In genomic region chr11:85699957-85700741, GRCh38 we compare ENCODE assay signal across 13 cellular contexts. TPM values are rescaled to one million over a fixed set of nuclear protein-coding genes. Genes with fewer than 3 reads are reported as not detected.
DNase-seq lines count a peak whose midpoint lies in the region; ATAC-seq and TF ChIP-seq lines count a peak whose summit lies in the region.
"Had no signal": no experiment of that assay in that cellular context is flagged by ENCODE, and none has a peak within 500 bp of the region (broad histone marks: within the 10 kb centered on the region; RNA-seq: fewer than 3 reads in every experiment).

No MANE protein-coding gene starts in this region.

- peak overlapping the region; percentile 16 for H3K4me3 Mint-ChIP-seq in CD4-positive, alpha-beta T cell
- peak overlapping the region; percentile 38 for H3K4me3 Mint-ChIP-seq in activated CD4-positive, alpha-beta memory T cell treated with anti-CD3 and anti-CD28 coated beads, Interleukin-2, amount 10 ng/mL, durations not matched to agents 7 days and 5 days
- no peak overlapping the region for H3K4me3 Mint-ChIP-seq in H9
- no peak overlapping the region for H3K4me3 Mint-ChIP-seq in Calu3 (ENCODE audit: low read depth, unreplicated experiment)

- no peaks in the 10 kb centered on the region for H3K9me3 ChIP-seq in CD4-positive, alpha-beta T cell (ENCODE audit: control insufficient read depth, low read length)
- H3K9me3 ChIP-seq in right atrium auricular region = no peaks in the 10 kb centered on the region
- H3K9me3 ChIP-seq in H9 (ENCODE audit: control insufficient read depth, low read depth, low read length) = no peaks in the 10 kb centered on the region
- H3K9me3 ChIP-seq: tibial nerve had no signal

- POLR2A ChIA-PET in CD4-positive, alpha-beta T cell (lab: Charles Lee) = interaction anchor here (0.9 to 3.0 kb wide), 8 partner anchors 14 to 1337 kb away, joined by 3 to 14 read pairs (median 4); partner anchors contain the start of genes CCDC89, CREBZF and TMEM135
- POLR2A ChIA-PET in activated CD4-positive, alpha-beta memory T cell treated with anti-CD3 and anti-CD28 coated beads, Interleukin-2, amount 10 ng/mL, durations not matched to agents 7 days and 5 days (lab: Charles Lee) = interaction anchor here (0.8 to 3.8 kb wide), 15 partner anchors 13 to 154 kb away, joined by 3 to 13 read pairs (median 5); partner anchors contain the start of genes CCDC83, CREBZF, SYTL2 and TMEM126A

- H3K27ac ChIP-seq in CD4-positive, alpha-beta T cell (ENCODE audit: low read depth, low read length) = no peak overlapping the region
- H3K27ac ChIP-seq in right atrium auricular region (no peak overlapping the region), H9 (ENCODE audit: insufficient read length, low read depth, low read length) (no peak overlapping the region)
- H3K27ac ChIP-seq: C4-2B, tibial nerve had no signal

- H3K36me3 Mint-ChIP-seq in CD4-positive, alpha-beta T cell (ENCODE audit: low read depth) = peaks cover 32% of the 10 kb centered on the region
- peaks cover 67% of the 10 kb centered on the region for H3K36me3 Mint-ChIP-seq in activated CD4-positive, alpha-beta memory T cell treated with anti-CD3 and anti-CD28 coated beads, Interleukin-2, amount 10 ng/mL, durations not matched to agents 7 days and 5 days (ENCODE audit: low read depth)
- H3K36me3 Mint-ChIP-seq in H9 (ENCODE audit: insufficient read depth in 1 of 3, low read depth in 3 of 3) (no peaks in the 10 kb centered on the region), Calu3 (ENCODE audit: insufficient read depth, unreplicated experiment) (no peaks in the 10 kb centered on the region)

- no peaks in the 10 kb centered on the region for H3K79me2 ChIP-seq in H9 (ENCODE audit: insufficient read depth, low read length)

- no peak overlapping the region for H3K56ac ChIP-seq in H9 (ENCODE audit: insufficient read length, low read depth, low read length)

- H3K4me1 Mint-ChIP-seq in CD4-positive, alpha-beta T cell (ENCODE audit: low read depth) = peaks cover 22% of the 10 kb centered on the region
- H3K4me1 Mint-ChIP-seq in activated CD4-positive, alpha-beta memory T cell treated with anti-CD3 and anti-CD28 coated beads, Interleukin-2, amount 10 ng/mL, durations not matched to agents 7 days and 5 days = peaks cover 49% of the 10 kb centered on the region
- H3K4me1 Mint-ChIP-seq in H9 (peaks cover 0 to 3% of the 10 kb centered on the region in 2 experiments; a peak in 2 of 4 replicates), Calu3 (ENCODE audit: low read depth, unreplicated experiment) (peaks cover 8% of the 10 kb centered on the region)

- TF ChIP-seq CTCF in CD4-positive, alpha-beta T cell (IDR thresholded peaks at IDR 0.05) = no peak
- TF ChIP-seq CTCF in right atrium auricular region (IDR thresholded peaks at IDR 0.05) (no peak), H9 (conservative IDR thresholded peaks at IDR 0.05) (no peak), Calu3 (IDR thresholded peaks at IDR 0.05; ENCODE audit: unreplicated experiment) (no peak)

- peak overlapping the region; percentile 47 for H3K27ac Mint-ChIP-seq in CD4-positive, alpha-beta T cell
- H3K27ac Mint-ChIP-seq in activated CD4-positive, alpha-beta memory T cell treated with anti-CD3 and anti-CD28 coated beads, Interleukin-2, amount 10 ng/mL, durations not matched to agents 7 days and 5 days = peak overlapping the region; percentile 78
- H3K27ac Mint-ChIP-seq in H9 (no peak overlapping the region), Calu3 (ENCODE audit: unreplicated experiment) (no peak overlapping the region)

- WGBS in H9 (ENCODE audit: extremely low coverage, insufficient read length, low lambda C conversion rate) = no CpG with 5 or more reads among the region's 2 CpGs

- H4K5ac ChIP-seq in H9 (ENCODE audit: insufficient read length, low read depth, low read length) = no peak overlapping the region

- H2AK5ac ChIP-seq in H9 (ENCODE audit: insufficient read length, low read length) = no peak overlapping the region

- no peaks in the 10 kb centered on the region for H3K27me3 Mint-ChIP-seq in CD4-positive, alpha-beta T cell
- no peaks in the 10 kb centered on the region for H3K27me3 Mint-ChIP-seq in activated CD4-positive, alpha-beta memory T cell treated with anti-CD3 and anti-CD28 coated beads, Interleukin-2, amount 10 ng/mL, durations not matched to agents 7 days and 5 days
- no peaks in the 10 kb centered on the region for H3K27me3 Mint-ChIP-seq in H9 (ENCODE audit: low read depth)
- H3K27me3 Mint-ChIP-seq in Calu3 (ENCODE audit: unreplicated experiment) = no peaks in the 10 kb centered on the region

- no peak overlapping the region for H3K14ac ChIP-seq in H9 (ENCODE audit: insufficient read depth, low read length)

- H3K18ac ChIP-seq in H9 (ENCODE audit: insufficient read length, low read depth, low read length) = no peak overlapping the region

- no peak overlapping the region for H3K4me3 ChIP-seq in right atrium auricular region
- H3K4me3 ChIP-seq: smooth muscle cell, tibial nerve had no signal

- no peak for DNase-seq in CD4-positive, alpha-beta T cell
- DNase-seq in activated CD4-positive, alpha-beta memory T cell treated with anti-CD3 and anti-CD28 coated beads, Interleukin-2, amount 10 ng/mL, durations not matched to agents 7 days and 5 days = no peak
- DNase-seq in right atrium auricular region (ENCODE audit: low spot score) = no peak
- no peak for DNase-seq in NCI-H345 (lab: John Stamatoyannopoulos, UW)
- no peak for DNase-seq in H9
- no peak for DNase-seq in Calu3
- DNase-seq: NCI-H524 had no signal

- H4K91ac ChIP-seq in H9 (ENCODE audit: insufficient read length, low read depth, low read length) = no peak overlapping the region

- H3K4me1 ChIP-seq in right atrium auricular region (no peaks in the 10 kb centered on the region), H9 (ENCODE audit: insufficient read depth, low read length) (no peaks in the 10 kb centered on the region; the same call in 1 of the 2 replicates)
- H3K4me1 ChIP-seq: tibial nerve had no signal

- no peak overlapping the region for H2BK15ac ChIP-seq in H9 (ENCODE audit: low read depth, low read length)

- no peak overlapping the region for H2BK5ac ChIP-seq in H9 (ENCODE audit: insufficient read length, low read length)

- peak; percentile 71 for ATAC-seq in CD4-positive, alpha-beta T cell (ENCODE audit: poor library complexity)
- peak; percentile 90 for ATAC-seq in GM19372 (IDR thresholded peaks at IDR 0.05; ENCODE audit: low read depth, unreplicated experiment)
- ATAC-seq in HG02981 (IDR thresholded peaks at IDR 0.05; ENCODE audit: unreplicated experiment) = peak; percentile 87
- ATAC-seq: HCT116 had no signal

- H3K23me2 ChIP-seq in H9 (ENCODE audit: insufficient read length, low read depth, low read length, poor library complexity, severe bottlenecking) = no peaks in the 10 kb centered on the region

- H3K9ac ChIP-seq in H9 (ENCODE audit: extremely low read depth, insufficient read length, low read length) = no peak overlapping the region

- no peak overlapping the region for H3T11ph ChIP-seq in H9 (ENCODE audit: low read length)

- no peak overlapping the region for H3K4ac ChIP-seq in H9 (ENCODE audit: low read depth, low read length)

- no peaks in the 10 kb centered on the region for H4K20me1 ChIP-seq in H9 (ENCODE audit: control insufficient read depth, insufficient read depth, insufficient read length)

- no peak overlapping the region for H3K23ac ChIP-seq in H9 (ENCODE audit: insufficient read length, low read depth, low read length)

- no peak overlapping the region for H2BK12ac ChIP-seq in H9 (ENCODE audit: insufficient read length, low read depth, low read length)

- H3K9me3 Mint-ChIP-seq in CD4-positive, alpha-beta T cell = no peaks in the 10 kb centered on the region
- H3K9me3 Mint-ChIP-seq in activated CD4-positive, alpha-beta memory T cell treated with anti-CD3 and anti-CD28 coated beads, Interleukin-2, amount 10 ng/mL, durations not matched to agents 7 days and 5 days = no peaks in the 10 kb centered on the region
- H3K9me3 Mint-ChIP-seq in H9 (peaks cover 0 to 2% of the 10 kb centered on the region in 2 experiments; a peak in 1 of 5 replicates), Calu3 (ENCODE audit: low read depth, unreplicated experiment) (no peaks in the 10 kb centered on the region)

- H2AFZ ChIP-seq in H9 (ENCODE audit: low read length) = no peak overlapping the region

- no peak overlapping the region for H2BK20ac ChIP-seq in H9 (ENCODE audit: low read depth, low read length, poor library complexity, severe bottlenecking)

- no peak overlapping the region for H4K8ac ChIP-seq in H9 (replicated peaks; ENCODE audit: insufficient read length, low read depth, low read length)

- no peak overlapping the region for H3K4me2 ChIP-seq in H9 (ENCODE audit: insufficient read depth, insufficient read length, low read length)
- H3K4me2 ChIP-seq: smooth muscle cell had no signal

- no peak overlapping the region for H2BK120ac ChIP-seq in H9 (ENCODE audit: low read depth, low read length, poor library complexity, severe bottlenecking)

- CTCF ChIA-PET in CD4-positive, alpha-beta T cell (lab: Charles Lee) = interaction anchor here (0.6 to 2.3 kb wide), 8 partner anchors 13 to 364 kb away, joined by 3 to 7 read pairs (median 4); partner anchors contain the start of gene CCDC83
- CTCF ChIA-PET in activated CD4-positive, alpha-beta memory T cell treated with anti-CD3 and anti-CD28 coated beads, Interleukin-2, amount 10 ng/mL, durations not matched to agents 7 days and 5 days (lab: Charles Lee) = interaction anchor here (0.8 to 2.4 kb wide), 5 partner anchors 13 to 155 kb away, joined by 3 to 14 read pairs (median 6); partner anchors contain the start of gene CCDC83
- CTCF ChIA-PET in Calu3 (lab: Charles Lee) = no interaction called here

- no peaks in the 10 kb centered on the region for H3K36me3 ChIP-seq in right atrium auricular region

- intact Hi-C loops in CD4-positive, alpha-beta T cell (cut with DNase I, micrococcal nuclease) = loop anchor here (5.0 to 10.0 kb wide), 3 partner anchors 47 to 265 kb away; no protein-coding TSS in a partner anchor
- intact Hi-C loops in Calu3 (cut with micrococcal nuclease; ENCODE audit: unreplicated experiment) = loop anchor here (10.0 kb wide), 1 partner anchor 45 kb away; no protein-coding TSS in a partner anchor

- no TSS peak for BruUV-seq in Calu3 (replicated peaks; lab: Mats Ljungman, UMichigan)

- H3K79me1 ChIP-seq in H9 (ENCODE audit: insufficient read depth, low read depth, low read length, poor library complexity, severe bottlenecking) = no peaks in the 10 kb centered on the region

- H3K27me3 ChIP-seq in CD4-positive, alpha-beta T cell (ENCODE audit: control insufficient read depth, insufficient read depth, low read length) = no peaks in the 10 kb centered on the region
- H3K27me3 ChIP-seq in right atrium auricular region (no peaks in the 10 kb centered on the region), H9 (ENCODE audit: insufficient read depth, low read length) (no peaks in the 10 kb centered on the region)
- H3K27me3 ChIP-seq: tibial nerve had no signal

RNA-seq across cellular contexts. Expression of gene CCDC89, which starts 14.2 kb away (rescaled TPM):
- not detected for total RNA-seq in CD4-positive, alpha-beta T cell
- total RNA-seq in activated CD4-positive, alpha-beta memory T cell treated with anti-CD3 and anti-CD28 coated beads, Interleukin-2, amount 10 ng/mL, durations not matched to agents 7 days and 5 days = 1 to 10 TPM; 1.1 to 1.7 TPM
- total RNA-seq in right atrium auricular region = 1 to 10 TPM in 1 of 2 donors, under 1 TPM in 1; 0.24 to 1.1 TPM
- total RNA-seq in H9 (2021) = not detected in 2 replicates
- total RNA-seq in Calu3 (2022) = 0.26 and 0.44 TPM in 2 replicates
- total RNA-seq: smooth muscle cell had no signal

RNA-seq across cellular contexts. Expression of gene CREBZF, which starts 35.2 kb away (rescaled TPM):
- total RNA-seq in CD4-positive, alpha-beta T cell = 10 to 100 TPM; 54.8 to 55.9 TPM
- 10 to 100 TPM; 66.0 to 68.4 TPM for total RNA-seq in activated CD4-positive, alpha-beta memory T cell treated with anti-CD3 and anti-CD28 coated beads, Interleukin-2, amount 10 ng/mL, durations not matched to agents 7 days and 5 days
- total RNA-seq in right atrium auricular region (10 to 100 TPM; 11.6 to 13.6 TPM), H9 (2021) (50.2 and 52.5 TPM in 2 replicates), Calu3 (2022) (31.0 and 31.2 TPM in 2 replicates)

RNA-seq across cellular contexts. Expression of gene TMEM126A, which starts 52.4 kb away (rescaled TPM):
- 10 to 100 TPM; 17.0 to 19.5 TPM for total RNA-seq in CD4-positive, alpha-beta T cell
- 10 to 100 TPM; 31.8 to 35.6 TPM for total RNA-seq in activated CD4-positive, alpha-beta memory T cell treated with anti-CD3 and anti-CD28 coated beads, Interleukin-2, amount 10 ng/mL, durations not matched to agents 7 days and 5 days
- total RNA-seq in right atrium auricular region = 10 to 100 TPM; 33.8 to 70.6 TPM
- 28.0 and 35.2 TPM in 2 replicates for total RNA-seq in H9 (2021)
- 20.9 and 22.9 TPM in 2 replicates for total RNA-seq in Calu3 (2022)

Comparison
In these comparisons a context has a peak if more than half of its experiments do, and no peak if none do; other contexts are left out.
1. H3K27ac Mint-ChIP-seq: peak in CD4-positive, alpha-beta T cell (single experiment) and activated CD4-positive, alpha-beta memory T cell treated with anti-CD3 and anti-CD28 coated beads, Interleukin-2, amount 10 ng/mL, durations not matched to agents 7 days and 5 days (single experiment); none in H9 (0 of 3) and Calu3 (single experiment).
2. H3K4me3 Mint-ChIP-seq: peak in CD4-positive, alpha-beta T cell (single experiment) and activated CD4-positive, alpha-beta memory T cell treated with anti-CD3 and anti-CD28 coated beads, Interleukin-2, amount 10 ng/mL, durations not matched to agents 7 days and 5 days (single experiment); none in H9 (0 of 2) and Calu3 (single experiment).
3. Peak in every context shown above with its lines, with median percentiles within 50 percentile points of each other: ATAC-seq.